8 cellular contexts compared by ENCODE assay signal in genomic region chr4:121711263-121712000, GRCh38. TPM values are rescaled to one million over a fixed set of nuclear protein-coding genes. Genes with fewer than 3 reads are reported as not detected.
DNase-seq lines count a peak whose midpoint lies in the region; ATAC-seq and TF ChIP-seq lines count a peak whose summit lies in the region.

No MANE protein-coding gene starts in this region.

- H3K27me3 Mint-ChIP-seq in CD4-positive, alpha-beta T cell: peaks cover 76% of the 10 kb centered on the region

- TF ChIP-seq CTCF in CD4-positive, alpha-beta T cell (IDR thresholded peaks at IDR 0.05): no peak
- no peak for TF ChIP-seq CTCF in liver (IDR thresholded peaks at IDR 0.05; ENCODE audit: low read depth, low read length, missing input control)

- CTCF ChIA-PET in CD4-positive, alpha-beta T cell (lab: Charles Lee): no interaction called here

- peak overlapping the region; percentile 27 to 42 for H3K9ac ChIP-seq in liver (ENCODE audit: low read depth in 1 of 2, low read length in 2 of 2)

- no peaks in the 10 kb centered on the region for H3K9me3 ChIP-seq in CD4-positive, alpha-beta T cell (ENCODE audit: control insufficient read depth, low read length)
- no peaks in the 10 kb centered on the region for H3K9me3 ChIP-seq in liver (ENCODE audit: control insufficient read depth in 4 of 4, low read length in 3 of 4)

- no peak for DNase-seq in CD4-positive, alpha-beta T cell
- peak; percentile 41 for DNase-seq in SHP77 treated with DMSO at 0.1 percent for 48 hours (lab: John Stamatoyannopoulos, UW)
- DNase-seq in dermis microvascular lymphatic vessel endothelial cell (ENCODE audit: low read depth in 2 of 2): peak; percentile 65 to 91
- DNase-seq in stimulated activated CD4-positive, alpha-beta T cell treated with anti-CD3 and anti-CD28 coated beads, Interleukin-2, amount 100 ng/mL, for 48 hours: peak; percentile 35 to 39
- no peak for DNase-seq in NCI-H1048 (lab: John Stamatoyannopoulos, UW)

- no peak for TF ChIP-seq RAD21 in liver (IDR thresholded peaks at IDR 0.05)

- H3K36me3 Mint-ChIP-seq in CD4-positive, alpha-beta T cell (ENCODE audit: low read depth): no peaks in the 10 kb centered on the region

- no peak overlapping the region for H3K27ac ChIP-seq in CD4-positive, alpha-beta T cell (ENCODE audit: low read depth, low read length)
- H3K27ac ChIP-seq in liver (ENCODE audit: low read depth in 1 of 2, low read length in 2 of 2): peak overlapping the region; percentile 25 to 60

- peaks cover 0 to 4% (median 2%) of the 10 kb centered on the region in 4 donors for H3K4me1 ChIP-seq in liver (ENCODE audit: control insufficient read depth in 4 of 4, insufficient read depth in 4 of 4, low read length in 3 of 4)

- no peaks in the 10 kb centered on the region for H3K9me3 Mint-ChIP-seq in CD4-positive, alpha-beta T cell

- H3K27me3 ChIP-seq in CD4-positive, alpha-beta T cell (ENCODE audit: control insufficient read depth, insufficient read depth, low read length): peaks cover 26% of the 10 kb centered on the region
- H3K27me3 ChIP-seq in liver (ENCODE audit: control insufficient read depth in 4 of 4, insufficient read depth in 4 of 4, low read length in 3 of 4): peaks cover 0 to 7% (median 0%) of the 10 kb centered on the region in 4 donors

- H3K4me1 Mint-ChIP-seq in CD4-positive, alpha-beta T cell (ENCODE audit: low read depth): peaks cover 8% of the 10 kb centered on the region

- no peak for ATAC-seq in CD4-positive, alpha-beta T cell (ENCODE audit: poor library complexity)
- peak; percentile 94 for ATAC-seq in GM19372 (IDR thresholded peaks at IDR 0.05; ENCODE audit: low read depth, unreplicated experiment)
- peak; percentile 92 for ATAC-seq in HG03196 (IDR thresholded peaks at IDR 0.05; ENCODE audit: unreplicated experiment)

- H3K4me3 ChIP-seq in liver (ENCODE audit: low read depth in 1 of 3, low read length in 3 of 3): peak overlapping the region in 1 of 3 donors; percentile 21

- H3K4me3 Mint-ChIP-seq in CD4-positive, alpha-beta T cell: peak overlapping the region; percentile 7

- intact Hi-C loops in CD4-positive, alpha-beta T cell (cut with DNase I, micrococcal nuclease): no loop called here

- POLR2A ChIA-PET in CD4-positive, alpha-beta T cell (lab: Charles Lee): interaction anchor here (1.1 kb wide), 1 partner anchor 29 kb away, joined by 4 read pairs; no protein-coding TSS in a partner anchor

- WGBS in liver: 16% methylated on average over 18 of the region's 18 CpGs

- no peaks in the 10 kb centered on the region for H3K36me3 ChIP-seq in liver (ENCODE audit: control insufficient read depth in 4 of 4, insufficient read depth in 3 of 4, low read depth in 1 of 4, low read length in 3 of 4)

- H3K27ac Mint-ChIP-seq in CD4-positive, alpha-beta T cell: no peak overlapping the region

TF ChIP-seq in liver, 16 proteins besides CTCF, POLR2A, EP300 and RAD21:
- no peak for TF ChIP-seq RXRA (IDR thresholded peaks at IDR 0.05)
- TF ChIP-seq JUND (IDR thresholded peaks at IDR 0.05): peak; percentile 91 to 96
- TF ChIP-seq REST (IDR thresholded peaks at IDR 0.05): peak; percentile 29
- TF ChIP-seq ATF3 (IDR thresholded peaks at IDR 0.05): peak; percentile 79
- TF ChIP-seq NR2F2 (IDR thresholded peaks at IDR 0.05): peak; percentile 26
- TF ChIP-seq YY1 (IDR thresholded peaks at IDR 0.05): no peak
- TF ChIP-seq GABPA (IDR thresholded peaks at IDR 0.05 in 1 of 2, conservative IDR thresholded peaks at IDR 0.05 in 1 of 2): no peak
- no peak for TF ChIP-seq HNF4A (conservative IDR thresholded peaks at IDR 0.05)
- TF ChIP-seq SP1 (IDR thresholded peaks at IDR 0.05): peak; percentile 30
- TF ChIP-seq FOXA1 (IDR thresholded peaks at IDR 0.05): no peak

RNA-seq across cellular contexts. Expression of gene ANXA5, which starts 14.7 kb away (rescaled TPM):
- total RNA-seq in CD4-positive, alpha-beta T cell: 10 to 100 TPM; 50.8 to 55.9 TPM
- total RNA-seq in dermis microvascular lymphatic vessel endothelial cell (359 and 389 TPM in 2 replicates), liver (10 to 100 TPM; 82.5 to 91.6 TPM)
- polyA plus RNA-seq in liver: 100 to 1,000 TPM in 1 of 2 donors, 10 to 100 TPM in 1; 71.0 to 131 TPM

RNA-seq across cellular contexts. Expression of gene SMIM43, which starts 53.5 kb away (rescaled TPM):
- not detected for total RNA-seq in CD4-positive, alpha-beta T cell
- total RNA-seq in dermis microvascular lymphatic vessel endothelial cell (0.13 and 0.38 TPM in 2 replicates), liver (not detected)
- not detected for polyA plus RNA-seq in liver

Comparison
In these comparisons a context has a peak if more than half of its experiments do, and no peak if none do; other contexts are left out.
1. DNase-seq: peak in SHP77 treated with DMSO at 0.1 percent for 48 hours (single experiment), dermis microvascular lymphatic vessel endothelial cell (2 of 2) and stimulated activated CD4-positive, alpha-beta T cell treated with anti-CD3 and anti-CD28 coated beads, Interleukin-2, amount 100 ng/mL, for 48 hours (2 of 2); none in CD4-positive, alpha-beta T cell (0 of 10) and NCI-H1048 (single experiment).